9 cellular contexts compared by ENCODE assay signal in the genomic region with DNA sequence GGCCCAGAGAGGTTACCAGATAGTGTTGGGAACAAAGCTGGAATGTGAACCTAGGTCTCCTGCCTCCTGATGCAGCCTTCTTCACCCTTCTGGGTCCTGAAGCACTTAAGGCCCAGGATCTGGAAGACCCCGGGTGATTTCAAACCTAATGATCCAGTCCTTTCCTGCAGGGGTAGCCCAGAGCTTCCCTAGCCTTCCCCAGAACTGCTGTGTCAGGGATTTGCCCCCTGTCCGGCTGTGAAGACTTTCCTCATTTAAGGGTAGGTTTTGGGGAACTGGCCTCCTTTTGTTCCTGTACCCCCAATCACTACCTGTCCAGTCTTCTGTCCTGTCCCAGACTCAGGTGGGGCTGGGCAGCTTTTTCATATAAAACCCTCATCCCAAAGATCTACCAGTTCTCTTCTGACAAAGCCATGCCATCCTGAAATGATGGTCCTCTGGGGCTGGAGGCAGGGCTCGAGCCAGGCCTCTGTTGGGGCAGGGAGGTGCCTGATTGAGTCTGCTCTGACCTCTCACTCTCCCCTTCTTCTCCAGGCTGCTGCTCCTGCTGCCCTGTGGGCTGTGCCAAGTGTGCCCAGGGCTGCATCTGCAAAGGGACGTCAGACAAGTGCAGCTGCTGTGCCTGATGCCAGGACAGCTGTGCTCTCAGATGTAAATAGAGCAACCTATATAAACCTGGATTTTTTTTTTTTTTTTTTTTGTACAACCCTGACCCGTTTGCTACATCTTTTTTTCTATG. TPM values are rescaled to one million over a fixed set of nuclear protein-coding genes. Genes with fewer than 3 reads are reported as not detected.
DNase-seq lines count a peak whose midpoint lies in the region; ATAC-seq and TF ChIP-seq lines count a peak whose summit lies in the region.
"Had no signal": no experiment of that assay in that cellular context is flagged by ENCODE, and none has a peak within 500 bp of the region (broad histone marks: within the 10 kb centered on the region; RNA-seq: fewer than 3 reads in every experiment).

No MANE protein-coding gene starts in this region.

- no peaks in the 10 kb centered on the region for H3K36me3 Mint-ChIP-seq in natural killer cell

- CTCF ChIA-PET in BJ (lab: Yijun Ruan, JAX) = interaction anchor here (1.1 to 3.8 kb wide), 5 partner anchors 10 to 106 kb away, joined by 3 to 12 read pairs (median 5); no protein-coding TSS in a partner anchor

- peaks cover 20 to 26% of the 10 kb centered on the region in 2 donors for H3K4me1 ChIP-seq in duodenal mucosa (ENCODE audit: control insufficient read depth in 1 of 2, insufficient read depth in 2 of 2, low read length in 2 of 2)

- no peaks in the 10 kb centered on the region for H3K9me3 Mint-ChIP-seq in natural killer cell

- H3K4me3 Mint-ChIP-seq in natural killer cell = peak overlapping the region; percentile 53

- TF ChIP-seq POLR2A in NB4 (IDR thresholded peaks at IDR 0.05; ENCODE audit: extremely low read depth, insufficient read length) = no peak

- H3K4me1 Mint-ChIP-seq in natural killer cell = peaks cover 9 to 17% of the 10 kb centered on the region in 2 donors

- no peaks in the 10 kb centered on the region for H3K9me3 ChIP-seq in duodenal mucosa (ENCODE audit: control insufficient read depth in 1 of 2, low read length in 2 of 2)

- ATAC-seq in natural killer cell = no peak

- H3K36me3 ChIP-seq in BJ (ENCODE audit: control insufficient read depth, insufficient read depth, low read length) (no peaks in the 10 kb centered on the region), duodenal mucosa (ENCODE audit: control insufficient read depth in 1 of 2, insufficient read depth in 2 of 2, low read length in 2 of 2) (peaks cover 4 to 5% of the 10 kb centered on the region in 2 donors)

- no peak overlapping the region for H3K4me3 ChIP-seq in BJ (ENCODE audit: low read depth, low read length)
- H3K4me3 ChIP-seq in NB4 (ENCODE audit: low read depth, low read length) = peak overlapping the region; percentile 77
- peak overlapping the region; percentile 77 to 95 for H3K4me3 ChIP-seq in duodenal mucosa (ENCODE audit: low read depth in 1 of 2, low read length in 2 of 2)

- H3K27me3 ChIP-seq in BJ (ENCODE audit: control insufficient read depth, insufficient read depth, low read length) (no peaks in the 10 kb centered on the region), duodenal mucosa (ENCODE audit: control insufficient read depth in 1 of 2, insufficient read depth in 2 of 2, low read length in 2 of 2) (no peaks in the 10 kb centered on the region)

- intact Hi-C loops in natural killer cell (cut with micrococcal nuclease) = no loop called here

- peak overlapping the region; percentile 93 to 95 for H3K9ac ChIP-seq in duodenal mucosa (ENCODE audit: low read depth in 1 of 2, low read length in 2 of 2)

- H3K27me3 Mint-ChIP-seq in natural killer cell (ENCODE audit: low read depth in 2 of 2) = peaks cover 0 to 4% of the 10 kb centered on the region in 2 donors

- DNase-seq in BJ (ENCODE audit: low read depth) (no peak), NB4 (ENCODE audit: low read depth) (no peak), natural killer cell (no peak), activated gamma-delta T cell treated with Interleukin-2 at 50 U/mL for 16 hours (no peak), DMS53 (lab: John Stamatoyannopoulos, UW) (no peak), DMS53 treated with DMSO at 0.1 percent for 48 hours (lab: John Stamatoyannopoulos, UW; ENCODE audit: unreplicated experiment) (no peak), NCI-H446 treated with DMSO at 0.1 percent for 48 hours (lab: John Stamatoyannopoulos, UW) (no peak)

- H3K27ac Mint-ChIP-seq in natural killer cell = no peak overlapping the region

- POLR2A ChIA-PET in BJ (lab: Charles Lee) = no interaction called here

- 0 out of 2 replicates have a peak, but pooled peaks have one; percentile 11 for TF ChIP-seq CTCF in BJ (IDR thresholded peaks at IDR 0.05; ENCODE audit: insufficient read depth, low read depth, low read length)
- TF ChIP-seq CTCF in NB4 (IDR thresholded peaks at IDR 0.05; ENCODE audit: low read depth, low read length) = no peak
- TF ChIP-seq CTCF in natural killer cell (IDR thresholded peaks at IDR 0.05) = no peak

- peak overlapping the region; percentile 51 for H3K27ac ChIP-seq in duodenal mucosa (ENCODE audit: low read depth, low read length)

RNA-seq across cellular contexts. Expression of a gene that starts 1.3 kb away (rescaled TPM):
- 55.5 and 60.2 TPM in 2 replicates for polyA plus RNA-seq in BJ (2011; rRNA removed)
- polyA minus RNA-seq in BJ (2011; rRNA and poly(A)+ RNA removed) = 176 and 360 TPM in 2 replicates
- 10 to 100 TPM; 17.6 to 23.1 (median 20.0) TPM for total RNA-seq in natural killer cell

RNA-seq across cellular contexts. Expression of a gene that starts 14.0 kb away (rescaled TPM):
- not detected in 2 replicates for polyA plus RNA-seq in BJ (2011; rRNA removed)
- not detected in 2 replicates for polyA minus RNA-seq in BJ (2011; rRNA and poly(A)+ RNA removed)
- not detected for total RNA-seq in natural killer cell
- total RNA-seq: pulmonary artery endothelial cell had no signal

RNA-seq across cellular contexts. Expression of a gene that starts 15.7 kb away (rescaled TPM):
- 2.4 and 2.9 TPM in 2 replicates for polyA plus RNA-seq in BJ (2011; rRNA removed)
- 0.81 and 3.1 TPM in 2 replicates for polyA minus RNA-seq in BJ (2011; rRNA and poly(A)+ RNA removed)
- 1 to 10 TPM in 1 of 3 donors, under 1 TPM in 1, not detected in 1; 0.80 to 1.5 TPM for total RNA-seq in natural killer cell
- total RNA-seq: pulmonary artery endothelial cell had no signal

RNA-seq across cellular contexts. Expression of a gene that starts 25.8 kb away (rescaled TPM):
- 7.8 and 11.3 TPM in 2 replicates for polyA plus RNA-seq in BJ (2011; rRNA removed)
- polyA minus RNA-seq in BJ (2011; rRNA and poly(A)+ RNA removed) = 10.8 and 11.2 TPM in 2 replicates
- total RNA-seq in natural killer cell = 1 to 10 TPM; 3.8 to 8.0 (median 5.4) TPM

RNA-seq across cellular contexts. Expression of a gene that starts 31.9 kb away (rescaled TPM):
- not detected in 2 replicates for polyA plus RNA-seq in BJ (2011; rRNA removed)
- polyA minus RNA-seq in BJ (2011; rRNA and poly(A)+ RNA removed) = not detected in 2 replicates
- not detected for total RNA-seq in natural killer cell
- total RNA-seq: pulmonary artery endothelial cell had no signal
